In genomic region chr5:147418613-147419012, GRCh38 we compare ENCODE assay signal across 17 cellular contexts.
DNase-seq lines count a peak whose midpoint lies in the region; ATAC-seq and TF ChIP-seq lines count a peak whose summit lies in the region.
"Had no signal": no experiment of that assay in that cellular context is flagged by ENCODE, and none has a peak within 500 bp of the region (broad histone marks: within the 10 kb centered on the region; RNA-seq: fewer than 3 reads in every experiment).

No MANE protein-coding gene starts in this region.

- no peak overlapping the region for H2AFZ ChIP-seq in GM23338

- DNase-seq in GM23338 (ENCODE audit: low spot score) (no peak), esophagus muscularis mucosa (ENCODE audit: extremely low spot score) (no peak), GM10266 (ENCODE audit: extremely low spot score) (no peak), foreskin keratinocyte (no peak), dorsolateral prefrontal cortex (no peak)
- no peak for DNase-seq in central memory CD4-positive, alpha-beta T cell
- DNase-seq: AML-193; Caco-2; CD8-positive, alpha-beta memory T cell; DND-41; GDM1; GOT3 had no signal

- peak overlapping the region; percentile 60; the same call in 1 of the 2 replicates for H3K27ac ChIP-seq in GM23338 (ENCODE audit: low read depth)
- H3K27ac ChIP-seq in esophagus muscularis mucosa (replicated peaks in 1 of 4): peak overlapping the region; percentile 79 to 96 (median 89)
- H3K27ac ChIP-seq in rectal smooth muscle tissue (ENCODE audit: low read depth, low read length): peak overlapping the region; percentile 78
- H3K27ac ChIP-seq in stomach smooth muscle (ENCODE audit: low read length): peak overlapping the region; percentile 79
- H3K27ac ChIP-seq in foreskin keratinocyte: no peak overlapping the region
- H3K27ac ChIP-seq in dorsolateral prefrontal cortex: no peak overlapping the region
- H3K27ac ChIP-seq: 22Rv1, BLaER1 had no signal

- H3K9me2 ChIP-seq in GM23338 (ENCODE audit: insufficient read depth): no peaks in the 10 kb centered on the region

- WGBS in esophagus muscularis mucosa: 61% methylated on average over 2 of the region's 2 CpGs

- no peak overlapping the region for H3K4me3 Mint-ChIP-seq in GM23338
- H3K4me3 Mint-ChIP-seq: CD8-positive, alpha-beta memory T cell had no signal

- H4K20me1 ChIP-seq in GM23338 (replicated peaks; ENCODE audit: insufficient read depth): peaks cover 73% of the 10 kb centered on the region
- H4K20me1 ChIP-seq: BLaER1 had no signal

- peaks cover 9% of the 10 kb centered on the region; the same call in 2 of the 3 replicates for H3K4me1 Mint-ChIP-seq in GM23338
- H3K4me1 Mint-ChIP-seq: CD8-positive, alpha-beta memory T cell had no signal

- peaks cover 77% of the 10 kb centered on the region for H3K36me3 ChIP-seq in GM23338 (ENCODE audit: insufficient read depth)
- peaks cover 1 to 50% (median 19%) of the 10 kb centered on the region in 4 donors for H3K36me3 ChIP-seq in esophagus muscularis mucosa
- H3K36me3 ChIP-seq in rectal smooth muscle tissue (ENCODE audit: control insufficient read depth, insufficient read depth, low read length): no peaks in the 10 kb centered on the region
- H3K36me3 ChIP-seq in stomach smooth muscle (ENCODE audit: control insufficient read depth in 2 of 2, insufficient read depth in 2 of 2, low read length in 2 of 2): peaks cover 22 to 41% of the 10 kb centered on the region in 2 donors
- H3K36me3 ChIP-seq: BLaER1, HAP-1 had no signal

- H3K27me3 ChIP-seq in GM23338 (ENCODE audit: insufficient read depth) (no peaks in the 10 kb centered on the region), esophagus muscularis mucosa (no peaks in the 10 kb centered on the region), rectal smooth muscle tissue (ENCODE audit: control insufficient read depth, insufficient read depth, low read length) (no peaks in the 10 kb centered on the region), stomach smooth muscle (ENCODE audit: control insufficient read depth in 1 of 2, insufficient read depth in 2 of 2, low read length in 2 of 2) (no peaks in the 10 kb centered on the region), foreskin keratinocyte (no peaks in the 10 kb centered on the region), dorsolateral prefrontal cortex (peaks cover 0 to 3% (median 0%) of the 10 kb centered on the region in 45 donors)
- H3K27me3 ChIP-seq: BLaER1 had no signal

- TF ChIP-seq EP300 in esophagus muscularis mucosa (IDR thresholded peaks at IDR 0.05): no peak

- no peak overlapping the region for H3K4me2 ChIP-seq in GM23338
- H3K4me2 ChIP-seq: BLaER1 had no signal

- H3K4me3 ChIP-seq in GM23338 (no peak overlapping the region), esophagus muscularis mucosa (no peak overlapping the region), rectal smooth muscle tissue (ENCODE audit: low read length) (no peak overlapping the region), stomach smooth muscle (ENCODE audit: low read length in 2 of 2) (no peak overlapping the region), dorsolateral prefrontal cortex (no peak overlapping the region)
- H3K4me3 ChIP-seq: BLaER1, HAP-1 had no signal

- H3K9me3 Mint-ChIP-seq in GM23338: no peaks in the 10 kb centered on the region; the same call in 2 of the 3 replicates

- no peak for TF ChIP-seq POLR2A in esophagus muscularis mucosa (IDR thresholded peaks at IDR 0.05; ENCODE audit: low read depth)

- peaks cover 7% of the 10 kb centered on the region; the same call in 1 of the 2 replicates for H3K4me1 ChIP-seq in GM23338 (ENCODE audit: insufficient read depth)
- H3K4me1 ChIP-seq in esophagus muscularis mucosa: peaks cover 14 to 79% (median 65%) of the 10 kb centered on the region in 4 donors
- peaks cover 42% of the 10 kb centered on the region for H3K4me1 ChIP-seq in rectal smooth muscle tissue (ENCODE audit: control insufficient read depth, insufficient read depth, low read length)
- peaks cover 42% of the 10 kb centered on the region for H3K4me1 ChIP-seq in stomach smooth muscle (ENCODE audit: control insufficient read depth, insufficient read depth, low read length)
- H3K4me1 ChIP-seq in foreskin keratinocyte: peaks cover 3% of the 10 kb centered on the region
- H3K4me1 ChIP-seq: BLaER1, HAP-1 had no signal

- H3K27me3 Mint-ChIP-seq in GM23338 (ENCODE audit: insufficient read depth, low read depth, poor library complexity): peaks cover 2% of the 10 kb centered on the region

- no peak overlapping the region for H3K27ac Mint-ChIP-seq in GM23338
- H3K27ac Mint-ChIP-seq: CD8-positive, alpha-beta memory T cell had no signal

- H3K9me3 ChIP-seq in esophagus muscularis mucosa (no peaks in the 10 kb centered on the region), stomach smooth muscle (ENCODE audit: control insufficient read depth in 2 of 2, low read length in 2 of 2) (no peaks in the 10 kb centered on the region)
- H3K9me3 ChIP-seq: BLaER1, Caco-2, HAP-1 had no signal

- intact Hi-C loops in esophagus muscularis mucosa (cut with DNase I): no loop called here
- intact Hi-C loops in dorsolateral prefrontal cortex (cut with DNase I): no loop called here

- H3K36me3 Mint-ChIP-seq in GM23338 (ENCODE audit: low read depth): peaks cover 81% of the 10 kb centered on the region
- H3K36me3 Mint-ChIP-seq: CD8-positive, alpha-beta memory T cell had no signal

- H3K9ac ChIP-seq in rectal smooth muscle tissue (ENCODE audit: low read length): no peak overlapping the region
- H3K9ac ChIP-seq in stomach smooth muscle (ENCODE audit: low read length in 2 of 2): peak overlapping the region in 1 of 2 donors; percentile 56
- H3K9ac ChIP-seq: BLaER1 had no signal

- H3F3A ChIP-seq in GM23338 (replicated peaks; ENCODE audit: low read depth): peaks cover 7% of the 10 kb centered on the region; the same call in 1 of the 2 replicates

- no peak for ATAC-seq in GM23338
- ATAC-seq in foreskin keratinocyte: no peak

- peaks cover 85% of the 10 kb centered on the region for H3K79me2 ChIP-seq in GM23338 (replicated peaks; ENCODE audit: insufficient read depth)

- TF ChIP-seq CTCF in GM23338 (conservative IDR thresholded peaks at IDR 0.05; ENCODE audit: low read depth in 2 of 2): no peak
- no peak for TF ChIP-seq CTCF in esophagus muscularis mucosa (IDR thresholded peaks at IDR 0.05)
- TF ChIP-seq CTCF in GM10266 (IDR thresholded peaks at IDR 0.05; ENCODE audit: control insufficient read depth, insufficient read depth, low read depth, missing control alignments): no peak
- no peak for TF ChIP-seq CTCF in foreskin keratinocyte (conservative IDR thresholded peaks at IDR 0.05)
- TF ChIP-seq CTCF in dorsolateral prefrontal cortex (IDR thresholded peaks at IDR 0.05 in 54 of 56, conservative IDR thresholded peaks at IDR 0.05 in 2 of 56; ENCODE audit: low read depth in 1 of 56, partially characterized antibody in 56 of 56): no peak

TF ChIP-seq in GM23338, 12 proteins besides CTCF, POLR2A, EP300 and RAD21 (continues in another document):
- TF ChIP-seq ZNF114 (CRISPR knock-in tag; IDR thresholded peaks at IDR 0.05) (no peak), ETS1 (IDR thresholded peaks at IDR 0.05) (no peak)

Comparison
In these comparisons a context has a peak if more than half of its experiments do, and no peak if none do; other contexts are left out.
1. H3K27ac ChIP-seq: peak in GM23338 (single experiment), esophagus muscularis mucosa (4 of 4), rectal smooth muscle tissue (single experiment) and stomach smooth muscle (single experiment); none in foreskin keratinocyte (single experiment) and dorsolateral prefrontal cortex (0 of 59).